ENCODE assay signal across 21 cellular contexts in genomic region chr3:157355276-157355675, GRCh38.
"Had no signal": no experiment of that assay in that cellular context is flagged by ENCODE, and none has a peak within 500 bp of the region (broad histone marks: within the 10 kb centered on the region; RNA-seq: fewer than 3 reads in every experiment).

No MANE protein-coding gene starts in this region.

- H3K4me2 ChIP-seq: hepatocyte had no signal

- H3K27me3 ChIP-seq: esophagus squamous epithelium, foreskin keratinocyte, hepatocyte, spleen, testis, tibial nerve had no signal

- H2AFZ ChIP-seq: hepatocyte had no signal

- H3K79me2 ChIP-seq: hepatocyte had no signal

- H3K36me3 ChIP-seq: esophagus squamous epithelium, spleen, tibial nerve had no signal

- H3K9me3 Mint-ChIP-seq: central memory CD8-positive, alpha-beta T cell; stimulated activated memory B cell treated with anti-CD40 and anti-IgM and Interleukin-4, amounts not matched to agents 10 μg/mL and 1 μg/mL and 100 μg/mL, for 72 hours had no signal

- H3K4me1 Mint-ChIP-seq: central memory CD8-positive, alpha-beta T cell; natural killer cell; stimulated activated memory B cell treated with anti-CD40 and anti-IgM and Interleukin-4, amounts not matched to agents 10 μg/mL and 1 μg/mL and 100 μg/mL, for 72 hours; stimulated activated naive CD8-positive, alpha-beta T cell treated with anti-CD3 and anti-CD28 coated beads, Interleukin-15, amount 100 ng/mL, for 72 hours had no signal

- H3K9me3 ChIP-seq: esophagus squamous epithelium, psoas muscle, spleen, testis, tibial nerve had no signal

- H3K36me3 Mint-ChIP-seq: mesothelial cell of epicardium; natural killer cell; stimulated activated memory B cell treated with anti-CD40 and anti-IgM and Interleukin-4, amounts not matched to agents 10 μg/mL and 1 μg/mL and 100 μg/mL, for 72 hours had no signal

- H3K4me3 ChIP-seq: esophagus squamous epithelium, hepatocyte, psoas muscle, spleen, testis, tibial nerve had no signal

- H3K27ac ChIP-seq: esophagus squamous epithelium, foreskin keratinocyte, hepatocyte, psoas muscle, spleen, testis, tibial nerve had no signal

- DNase-seq: effector memory CD8-positive, alpha-beta T cell; esophagus squamous epithelium; foreskin keratinocyte; mammary epithelial cell; natural killer cell; occipital lobe; psoas muscle; retina; spleen; stimulated activated CD4-positive, alpha-beta T cell treated with anti-CD3 and anti-CD28 coated beads, Interleukin-15, amount 100 ng/mL, for 24 hours; stimulated activated CD4-positive, alpha-beta T cell treated with anti-CD3 and anti-CD28 coated beads, Interleukin-1b, Interleukin-23, amount 100 ng/mL, for 48 hours; stimulated activated CD4-positive, alpha-beta T cell treated with anti-CD3 and anti-CD28 coated beads, Interleukin-4, amount 100 ng/mL, for 24 hours; stimulated activated naive CD8-positive, alpha-beta T cell treated with anti-CD3 and anti-CD28 coated beads, Interleukin-15, amount 100 ng/mL, for 72 hours had no signal

- H3K27me3 Mint-ChIP-seq: stimulated activated naive CD8-positive, alpha-beta T cell treated with anti-CD3 and anti-CD28 coated beads, Interleukin-15, amount 100 ng/mL, for 72 hours had no signal

- H3K27ac Mint-ChIP-seq: effector memory CD8-positive, alpha-beta T cell; mesothelial cell of epicardium; natural killer cell; stimulated activated memory B cell treated with anti-CD40 and anti-IgM and Interleukin-4, amounts not matched to agents 10 μg/mL and 1 μg/mL and 100 μg/mL, for 72 hours; stimulated activated naive CD8-positive, alpha-beta T cell treated with anti-CD3 and anti-CD28 coated beads, Interleukin-15, amount 100 ng/mL, for 72 hours had no signal

- H3K4me3 Mint-ChIP-seq: central memory CD8-positive, alpha-beta T cell; effector memory CD8-positive, alpha-beta T cell; mesothelial cell of epicardium; natural killer cell; neural crest cell; stimulated activated memory B cell treated with anti-CD40 and anti-IgM and Interleukin-4, amounts not matched to agents 10 μg/mL and 1 μg/mL and 100 μg/mL, for 72 hours; stimulated activated naive CD8-positive, alpha-beta T cell treated with anti-CD3 and anti-CD28 coated beads, Interleukin-15, amount 100 ng/mL, for 72 hours had no signal

- FAIRE-seq: islet of Langerhans had no signal

- H3K4me1 ChIP-seq: esophagus squamous epithelium, psoas muscle, spleen, testis, tibial nerve had no signal
